Comparison of ENCODE assay signal across 13 cellular contexts in genomic region chr9:123933401-123933800, GRCh38. TPM values are rescaled to one million over a fixed set of nuclear protein-coding genes. Genes with fewer than 3 reads are reported as not detected.
DNase-seq lines count a peak whose midpoint lies in the region; ATAC-seq, FAIRE-seq and TF ChIP-seq lines count a peak whose summit lies in the region.
"Had no signal": no experiment of that assay in that cellular context is flagged by ENCODE, and none has a peak within 500 bp of the region (broad histone marks: within the 10 kb centered on the region; RNA-seq: fewer than 3 reads in every experiment).

No MANE protein-coding gene starts in this region.

- TF ChIP-seq CTCF in A549 (IDR thresholded peaks at IDR 0.05): no peak
- no peak for TF ChIP-seq CTCF in astrocyte (IDR thresholded peaks at IDR 0.05; ENCODE audit: insufficient read depth, low read depth, low read length)

- 9% methylated on average over 4 of the region's 4 CpGs for whole genome bisulfite sequencing in A549 (ENCODE audit: missing lambda C conversion rate)

- H3K36me3 ChIP-seq in astrocyte (ENCODE audit: insufficient read depth, low read length): no peaks in the 10 kb centered on the region
- H3K36me3 ChIP-seq: prostate gland had no signal

- FAIRE-seq in A549 (lab: Jason Lieb, UNC) (peak; percentile 99), astrocyte (lab: Jason Lieb, UNC) (no peak)

- peak; percentile 86 to 89 for ATAC-seq in A549
- ATAC-seq in HG03442 (IDR thresholded peaks at IDR 0.05; ENCODE audit: unreplicated experiment): no peak
- ATAC-seq in GM21737 (IDR thresholded peaks at IDR 0.05; ENCODE audit: unreplicated experiment): no peak

- H3K4me2 ChIP-seq in A549 (peak overlapping the region; percentile 68), astrocyte (ENCODE audit: low read length) (peak overlapping the region; percentile 17)

- H3K27me3 ChIP-seq in astrocyte (ENCODE audit: insufficient read depth, low read length): peaks cover 5% of the 10 kb centered on the region

- no peaks in the 10 kb centered on the region for H3K36me3 Mint-ChIP-seq in astrocyte (ENCODE audit: low read depth, unreplicated experiment)

- peaks cover 2% of the 10 kb centered on the region; the same call in 1 of the 3 replicates for H3K9me3 ChIP-seq in A549
- no peaks in the 10 kb centered on the region for H3K9me3 ChIP-seq in astrocyte (ENCODE audit: insufficient read depth, low read depth, low read length)
- H3K9me3 ChIP-seq: prostate gland had no signal

- DNase-seq in A549 (ENCODE audit: low read depth in 1 of 2, low spot score in 1 of 2) (peak; percentile 90 to 92), HPDE6-E6E7 (ENCODE audit: extremely low spot score) (peak; percentile 36), astrocyte (ENCODE audit: low read depth) (peak; percentile 80), islet precursor cell (peak; percentile 68)
- no peak for DNase-seq in activated naive CD4-positive, alpha-beta T cell treated with anti-CD3 and anti-CD28 coated beads, Interleukin-2, amount 50 U/mL, for 16 hours
- DNase-seq in activated CD8-positive, alpha-beta memory T cell treated with anti-CD3 and anti-CD28 coated beads, Interleukin-2, amount 50 U/mL, for 48 hours: no peak
- DNase-seq: activated CD4-positive, alpha-beta T cell treated with anti-CD3 and anti-CD28 coated beads for 4 hours; head of caudate nucleus; Kasumi-1; NCI-H2227 treated with DMSO at 0.1 percent for 48 hours had no signal

- H3K4me3 Mint-ChIP-seq in astrocyte (ENCODE audit: unreplicated experiment): no peak overlapping the region

- H3K79me2 ChIP-seq in astrocyte (ENCODE audit: insufficient read depth, low read length): peaks cover 2% of the 10 kb centered on the region

- peak; percentile 41 to 43; a peak in 1 of 5 replicates for TF ChIP-seq EP300 in A549 (IDR thresholded peaks at IDR 0.05)

- peaks cover 8% of the 10 kb centered on the region for H4K20me1 ChIP-seq in astrocyte (ENCODE audit: insufficient read depth, low read length)

- CTCF ChIA-PET in A549 (lab: Yijun Ruan, JAX): interaction anchor here (1.0 to 1.5 kb wide), 2 partner anchors 28 to 107 kb away, joined by 3 to 4 read pairs; no protein-coding TSS in a partner anchor

- TF ChIP-seq POLR2A in A549 (IDR thresholded peaks at IDR 0.05; ENCODE audit: low read length): no peak

- peak in 1 of 2 experiments; percentile 29; a peak in 1 of 5 replicates for TF ChIP-seq RAD21 in A549 (conservative IDR thresholded peaks at IDR 0.05 in 1 of 2, IDR thresholded peaks at IDR 0.05 in 1 of 2)

- no peak overlapping the region for H3K27ac Mint-ChIP-seq in astrocyte (ENCODE audit: unreplicated experiment)

- H3K4me3 ChIP-seq in A549 (no peak overlapping the region), astrocyte (ENCODE audit: insufficient read depth, low read depth, low read length) (no peak overlapping the region)
- H3K4me3 ChIP-seq: prostate gland had no signal

- H3K9ac ChIP-seq in astrocyte (ENCODE audit: low read length): no peak overlapping the region

- peaks cover 26% of the 10 kb centered on the region for H3K4me1 Mint-ChIP-seq in astrocyte (ENCODE audit: low read depth, unreplicated experiment)

- H3K27me3 Mint-ChIP-seq in astrocyte (ENCODE audit: low read depth, unreplicated experiment): peaks cover 5% of the 10 kb centered on the region

- H3K4me1 ChIP-seq in A549 (peaks cover 44% of the 10 kb centered on the region), astrocyte (ENCODE audit: insufficient read depth, low read length) (peaks cover 13% of the 10 kb centered on the region)
- H3K4me1 ChIP-seq: prostate gland had no signal

- H3K9me3 Mint-ChIP-seq in astrocyte (ENCODE audit: unreplicated experiment): peaks cover 3% of the 10 kb centered on the region

- POLR2A ChIA-PET in A549 (lab: Yijun Ruan, JAX): no interaction called here

- H2AFZ ChIP-seq in astrocyte (ENCODE audit: low read depth, low read length): no peak overlapping the region

- peak overlapping the region; percentile 72 to 100 for H3K27ac ChIP-seq in A549
- no peak overlapping the region for H3K27ac ChIP-seq in astrocyte (ENCODE audit: low read depth, low read length)
- H3K27ac ChIP-seq: prostate gland had no signal

TF ChIP-seq in A549, 52 proteins besides CTCF, POLR2A, EP300 and RAD21:
- no peak for TF ChIP-seq KDM1A (IDR thresholded peaks at IDR 0.05; ENCODE audit: low read depth)
- TF ChIP-seq JUN (IDR thresholded peaks at IDR 0.05): peak in 1 of 2 experiments; percentile 32; a peak in 1 of 5 replicates
- TF ChIP-seq MYC (IDR thresholded peaks at IDR 0.05; ENCODE audit: borderline replicate concordance, low read length): no peak
- TF ChIP-seq, protein P1, sequence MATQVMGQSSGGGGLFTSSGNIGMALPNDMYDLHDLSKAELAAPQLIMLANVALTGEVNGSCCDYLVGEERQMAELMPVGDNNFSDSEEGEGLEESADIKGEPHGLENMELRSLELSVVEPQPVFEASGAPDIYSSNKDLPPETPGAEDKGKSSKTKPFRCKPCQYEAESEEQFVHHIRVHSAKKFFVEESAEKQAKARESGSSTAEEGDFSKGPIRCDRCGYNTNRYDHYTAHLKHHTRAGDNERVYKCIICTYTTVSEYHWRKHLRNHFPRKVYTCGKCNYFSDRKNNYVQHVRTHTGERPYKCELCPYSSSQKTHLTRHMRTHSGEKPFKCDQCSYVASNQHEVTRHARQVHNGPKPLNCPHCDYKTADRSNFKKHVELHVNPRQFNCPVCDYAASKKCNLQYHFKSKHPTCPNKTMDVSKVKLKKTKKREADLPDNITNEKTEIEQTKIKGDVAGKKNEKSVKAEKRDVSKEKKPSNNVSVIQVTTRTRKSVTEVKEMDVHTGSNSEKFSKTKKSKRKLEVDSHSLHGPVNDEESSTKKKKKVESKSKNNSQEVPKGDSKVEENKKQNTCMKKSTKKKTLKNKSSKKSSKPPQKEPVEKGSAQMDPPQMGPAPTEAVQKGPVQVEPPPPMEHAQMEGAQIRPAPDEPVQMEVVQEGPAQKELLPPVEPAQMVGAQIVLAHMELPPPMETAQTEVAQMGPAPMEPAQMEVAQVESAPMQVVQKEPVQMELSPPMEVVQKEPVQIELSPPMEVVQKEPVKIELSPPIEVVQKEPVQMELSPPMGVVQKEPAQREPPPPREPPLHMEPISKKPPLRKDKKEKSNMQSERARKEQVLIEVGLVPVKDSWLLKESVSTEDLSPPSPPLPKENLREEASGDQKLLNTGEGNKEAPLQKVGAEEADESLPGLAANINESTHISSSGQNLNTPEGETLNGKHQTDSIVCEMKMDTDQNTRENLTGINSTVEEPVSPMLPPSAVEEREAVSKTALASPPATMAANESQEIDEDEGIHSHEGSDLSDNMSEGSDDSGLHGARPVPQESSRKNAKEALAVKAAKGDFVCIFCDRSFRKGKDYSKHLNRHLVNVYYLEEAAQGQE (IDR thresholded peaks at IDR 0.05): no peak
- TF ChIP-seq, protein P2, sequence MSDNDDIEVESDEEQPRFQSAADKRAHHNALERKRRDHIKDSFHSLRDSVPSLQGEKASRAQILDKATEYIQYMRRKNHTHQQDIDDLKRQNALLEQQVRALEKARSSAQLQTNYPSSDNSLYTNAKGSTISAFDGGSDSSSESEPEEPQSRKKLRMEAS (IDR thresholded peaks at IDR 0.05): peak; percentile 48; the same call in 1 of the 2 replicates
- TF ChIP-seq GATA3 (IDR thresholded peaks at IDR 0.05; ENCODE audit: borderline replicate concordance): peak; percentile 64; the same call in 1 of the 2 replicates
- no peak for TF ChIP-seq FOSL2 (IDR thresholded peaks at IDR 0.05)
- peak; percentile 84 for TF ChIP-seq FOSL2 (CRISPR knock-in tag; IDR thresholded peaks at IDR 0.05)
- no peak for TF ChIP-seq CHD4 (IDR thresholded peaks at IDR 0.05; ENCODE audit: borderline replicate concordance)
- peak; percentile 51 for TF ChIP-seq JUNB (IDR thresholded peaks at IDR 0.05)
- 0 out of 2 replicates have a peak, but pooled peaks have one; percentile 25 for TF ChIP-seq ESRRA (IDR thresholded peaks at IDR 0.05; ENCODE audit: borderline replicate concordance, low read length)
- no peak for TF ChIP-seq POLR2AphosphoS2 (conservative IDR thresholded peaks at IDR 0.05; ENCODE audit: low read length)
- peak; percentile 19; the same call in 1 of the 2 replicates for TF ChIP-seq PBX3 (IDR thresholded peaks at IDR 0.05)

RNA-seq across cellular contexts. Expression of gene DENND1A, which starts 3.5 kb away (rescaled TPM):
- polyA plus RNA-seq in A549 (2011; rRNA removed) (21.9 and 22.1 TPM in 2 replicates), A549 (2017; fragmentation: RNase III; extraction: RNeasy Plus Mini Kit Qiagen cat#74134 plus additional on column Dnase treatment) (14.9 to 15.6 TPM (median 15.1 TPM) in 3 replicates)
- polyA plus RNA-seq in A549 (2012; cell fraction: cytosol; rRNA removed): 13.7 and 17.2 TPM in 2 replicates
- 16.6 and 21.5 TPM in 2 replicates for polyA plus RNA-seq in A549 (2012; cell fraction: nucleus; rRNA removed)
- 66.5 and 71.0 TPM in 2 replicates for polyA minus RNA-seq in A549 (2011; rRNA and poly(A)+ RNA removed)
- 12.7 and 13.1 TPM in 2 replicates for total RNA-seq in astrocyte

Comparison
In these comparisons a context has a peak if more than half of its experiments do, and no peak if none do; other contexts are left out.
1. ATAC-seq: peak in A549 (2 of 2); none in HG03442 (single experiment) and GM21737 (single experiment).
2. DNase-seq: peak in A549 (2 of 2), HPDE6-E6E7 (single experiment), astrocyte (single experiment) and islet precursor cell (single experiment); none in activated naive CD4-positive, alpha-beta T cell treated with anti-CD3 and anti-CD28 coated beads, Interleukin-2, amount 50 U/mL, for 16 hours (single experiment) and activated CD8-positive, alpha-beta memory T cell treated with anti-CD3 and anti-CD28 coated beads, Interleukin-2, amount 50 U/mL, for 48 hours (single experiment).